In the genomic region with DNA sequence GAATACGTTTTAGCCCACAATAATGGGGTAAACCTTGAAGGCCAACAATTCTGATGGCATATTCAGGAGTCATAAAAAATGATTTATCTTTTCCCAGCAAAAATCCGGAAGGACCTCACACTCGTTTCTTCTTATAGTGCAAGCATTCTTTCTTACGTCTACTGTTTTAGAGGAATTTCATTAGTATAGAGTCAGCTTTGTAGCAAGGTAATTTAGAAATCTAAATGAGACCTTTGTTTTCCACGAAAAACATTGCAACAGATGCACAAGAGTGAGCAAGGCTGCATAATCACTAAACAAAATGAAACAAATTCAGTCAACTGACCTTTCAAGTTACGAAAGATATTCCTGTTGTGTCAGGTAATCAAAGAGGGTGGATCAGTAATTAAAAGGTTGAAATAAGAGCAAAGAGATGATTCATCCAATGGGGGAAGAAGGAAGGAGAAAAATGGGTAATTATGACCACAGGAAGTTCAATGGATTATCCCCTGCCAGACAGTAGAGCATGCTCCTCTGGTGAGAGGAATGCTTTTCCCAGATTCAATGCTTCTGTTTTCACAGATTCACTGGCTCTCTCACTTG, we compare ENCODE assay signal across 1 cellular context.
TF ChIP-seq lines count a peak whose summit lies in the region.

No MANE protein-coding gene starts in this region.

TF ChIP-seq in GM23338, 12 proteins besides CTCF, POLR2A, EP300 and RAD21 (continued from another document):
- TF ChIP-seq, protein P1, sequence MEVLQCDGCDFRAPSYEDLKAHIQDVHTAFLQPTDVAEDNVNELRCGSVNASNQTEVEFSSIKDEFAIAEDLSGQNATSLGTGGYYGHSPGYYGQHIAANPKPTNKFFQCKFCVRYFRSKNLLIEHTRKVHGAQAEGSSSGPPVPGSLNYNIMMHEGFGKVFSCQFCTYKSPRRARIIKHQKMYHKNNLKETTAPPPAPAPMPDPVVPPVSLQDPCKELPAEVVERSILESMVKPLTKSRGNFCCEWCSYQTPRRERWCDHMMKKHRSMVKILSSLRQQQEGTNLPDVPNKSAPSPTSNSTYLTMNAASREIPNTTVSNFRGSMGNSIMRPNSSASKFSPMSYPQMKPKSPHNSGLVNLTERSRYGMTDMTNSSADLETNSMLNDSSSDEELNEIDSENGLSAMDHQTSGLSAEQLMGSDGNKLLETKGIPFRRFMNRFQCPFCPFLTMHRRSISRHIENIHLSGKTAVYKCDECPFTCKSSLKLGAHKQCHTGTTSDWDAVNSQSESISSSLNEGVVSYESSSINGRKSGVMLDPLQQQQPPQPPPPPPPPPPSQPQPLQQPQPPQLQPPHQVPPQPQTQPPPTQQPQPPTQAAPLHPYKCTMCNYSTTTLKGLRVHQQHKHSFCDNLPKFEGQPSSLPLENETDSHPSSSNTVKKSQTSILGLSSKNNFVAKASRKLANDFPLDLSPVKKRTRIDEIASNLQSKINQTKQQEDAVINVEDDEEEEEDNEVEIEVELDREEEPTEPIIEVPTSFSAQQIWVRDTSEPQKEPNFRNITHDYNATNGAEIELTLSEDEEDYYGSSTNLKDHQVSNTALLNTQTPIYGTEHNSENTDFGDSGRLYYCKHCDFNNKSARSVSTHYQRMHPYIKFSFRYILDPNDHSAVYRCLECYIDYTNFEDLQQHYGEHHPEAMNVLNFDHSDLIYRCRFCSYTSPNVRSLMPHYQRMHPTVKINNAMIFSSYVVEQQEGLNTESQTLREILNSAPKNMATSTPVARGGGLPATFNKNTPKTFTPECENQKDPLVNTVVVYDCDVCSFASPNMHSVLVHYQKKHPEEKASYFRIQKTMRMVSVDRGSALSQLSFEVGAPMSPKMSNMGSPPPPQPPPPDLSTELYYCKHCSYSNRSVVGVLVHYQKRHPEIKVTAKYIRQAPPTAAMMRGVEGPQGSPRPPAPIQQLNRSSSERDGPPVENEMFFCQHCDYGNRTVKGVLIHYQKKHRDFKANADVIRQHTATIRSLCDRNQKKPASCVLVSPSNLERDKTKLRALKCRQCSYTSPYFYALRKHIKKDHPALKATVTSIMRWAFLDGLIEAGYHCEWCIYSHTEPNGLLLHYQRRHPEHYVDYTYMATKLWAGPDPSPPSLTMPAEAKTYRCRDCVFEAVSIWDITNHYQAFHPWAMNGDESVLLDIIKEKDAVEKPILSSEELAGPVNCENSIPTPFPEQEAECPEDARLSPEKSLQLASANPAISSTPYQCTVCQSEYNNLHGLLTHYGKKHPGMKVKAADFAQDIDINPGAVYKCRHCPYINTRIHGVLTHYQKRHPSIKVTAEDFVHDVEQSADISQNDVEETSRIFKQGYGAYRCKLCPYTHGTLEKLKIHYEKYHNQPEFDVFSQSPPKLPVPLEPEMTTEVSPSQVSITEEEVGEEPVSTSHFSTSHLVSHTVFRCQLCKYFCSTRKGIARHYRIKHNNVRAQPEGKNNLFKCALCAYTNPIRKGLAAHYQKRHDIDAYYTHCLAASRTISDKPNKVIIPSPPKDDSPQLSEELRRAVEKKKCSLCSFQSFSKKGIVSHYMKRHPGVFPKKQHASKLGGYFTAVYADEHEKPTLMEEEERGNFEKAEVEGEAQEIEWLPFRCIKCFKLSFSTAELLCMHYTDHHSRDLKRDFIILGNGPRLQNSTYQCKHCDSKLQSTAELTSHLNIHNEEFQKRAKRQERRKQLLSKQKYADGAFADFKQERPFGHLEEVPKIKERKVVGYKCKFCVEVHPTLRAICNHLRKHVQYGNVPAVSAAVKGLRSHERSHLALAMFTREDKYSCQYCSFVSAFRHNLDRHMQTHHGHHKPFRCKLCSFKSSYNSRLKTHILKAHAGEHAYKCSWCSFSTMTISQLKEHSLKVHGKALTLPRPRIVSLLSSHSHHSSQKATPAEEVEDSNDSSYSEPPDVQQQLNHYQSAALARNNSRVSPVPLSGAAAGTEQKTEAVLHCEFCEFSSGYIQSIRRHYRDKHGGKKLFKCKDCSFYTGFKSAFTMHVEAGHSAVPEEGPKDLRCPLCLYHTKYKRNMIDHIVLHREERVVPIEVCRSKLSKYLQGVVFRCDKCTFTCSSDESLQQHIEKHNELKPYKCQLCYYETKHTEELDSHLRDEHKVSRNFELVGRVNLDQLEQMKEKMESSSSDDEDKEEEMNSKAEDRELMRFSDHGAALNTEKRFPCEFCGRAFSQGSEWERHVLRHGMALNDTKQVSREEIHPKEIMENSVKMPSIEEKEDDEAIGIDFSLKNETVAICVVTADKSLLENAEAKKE (CRISPR knock-in tag; IDR thresholded peaks at IDR 0.05), result no peak
- TF ChIP-seq, protein P2, sequence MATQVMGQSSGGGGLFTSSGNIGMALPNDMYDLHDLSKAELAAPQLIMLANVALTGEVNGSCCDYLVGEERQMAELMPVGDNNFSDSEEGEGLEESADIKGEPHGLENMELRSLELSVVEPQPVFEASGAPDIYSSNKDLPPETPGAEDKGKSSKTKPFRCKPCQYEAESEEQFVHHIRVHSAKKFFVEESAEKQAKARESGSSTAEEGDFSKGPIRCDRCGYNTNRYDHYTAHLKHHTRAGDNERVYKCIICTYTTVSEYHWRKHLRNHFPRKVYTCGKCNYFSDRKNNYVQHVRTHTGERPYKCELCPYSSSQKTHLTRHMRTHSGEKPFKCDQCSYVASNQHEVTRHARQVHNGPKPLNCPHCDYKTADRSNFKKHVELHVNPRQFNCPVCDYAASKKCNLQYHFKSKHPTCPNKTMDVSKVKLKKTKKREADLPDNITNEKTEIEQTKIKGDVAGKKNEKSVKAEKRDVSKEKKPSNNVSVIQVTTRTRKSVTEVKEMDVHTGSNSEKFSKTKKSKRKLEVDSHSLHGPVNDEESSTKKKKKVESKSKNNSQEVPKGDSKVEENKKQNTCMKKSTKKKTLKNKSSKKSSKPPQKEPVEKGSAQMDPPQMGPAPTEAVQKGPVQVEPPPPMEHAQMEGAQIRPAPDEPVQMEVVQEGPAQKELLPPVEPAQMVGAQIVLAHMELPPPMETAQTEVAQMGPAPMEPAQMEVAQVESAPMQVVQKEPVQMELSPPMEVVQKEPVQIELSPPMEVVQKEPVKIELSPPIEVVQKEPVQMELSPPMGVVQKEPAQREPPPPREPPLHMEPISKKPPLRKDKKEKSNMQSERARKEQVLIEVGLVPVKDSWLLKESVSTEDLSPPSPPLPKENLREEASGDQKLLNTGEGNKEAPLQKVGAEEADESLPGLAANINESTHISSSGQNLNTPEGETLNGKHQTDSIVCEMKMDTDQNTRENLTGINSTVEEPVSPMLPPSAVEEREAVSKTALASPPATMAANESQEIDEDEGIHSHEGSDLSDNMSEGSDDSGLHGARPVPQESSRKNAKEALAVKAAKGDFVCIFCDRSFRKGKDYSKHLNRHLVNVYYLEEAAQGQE (IDR thresholded peaks at IDR 0.05; ENCODE audit: unreplicated experiment), result no peak
- TF ChIP-seq EZH2 (IDR thresholded peaks at IDR 0.05; ENCODE audit: low read depth, unreplicated experiment) (no peak), NANOG (IDR thresholded peaks at IDR 0.05; ENCODE audit: borderline replicate concordance) (no peak), ZNF114 (CRISPR knock-in tag; IDR thresholded peaks at IDR 0.05) (no peak), ZNF331 (CRISPR knock-in tag; IDR thresholded peaks at IDR 0.05; ENCODE audit: low read depth) (no peak), POLR2AphosphoS5 (IDR thresholded peaks at IDR 0.05; ENCODE audit: low read depth) (no peak), STAT1 (IDR thresholded peaks at IDR 0.05; ENCODE audit: unreplicated experiment) (no peak), CREB1 (CRISPR knock-in tag; IDR thresholded peaks at IDR 0.05; ENCODE audit: low read depth) (no peak)
- TF ChIP-seq, protein P3, sequence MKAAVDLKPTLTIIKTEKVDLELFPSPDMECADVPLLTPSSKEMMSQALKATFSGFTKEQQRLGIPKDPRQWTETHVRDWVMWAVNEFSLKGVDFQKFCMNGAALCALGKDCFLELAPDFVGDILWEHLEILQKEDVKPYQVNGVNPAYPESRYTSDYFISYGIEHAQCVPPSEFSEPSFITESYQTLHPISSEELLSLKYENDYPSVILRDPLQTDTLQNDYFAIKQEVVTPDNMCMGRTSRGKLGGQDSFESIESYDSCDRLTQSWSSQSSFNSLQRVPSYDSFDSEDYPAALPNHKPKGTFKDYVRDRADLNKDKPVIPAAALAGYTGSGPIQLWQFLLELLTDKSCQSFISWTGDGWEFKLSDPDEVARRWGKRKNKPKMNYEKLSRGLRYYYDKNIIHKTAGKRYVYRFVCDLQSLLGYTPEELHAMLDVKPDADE (IDR thresholded peaks at IDR 0.05), result no peak
